In the genomic region with DNA sequence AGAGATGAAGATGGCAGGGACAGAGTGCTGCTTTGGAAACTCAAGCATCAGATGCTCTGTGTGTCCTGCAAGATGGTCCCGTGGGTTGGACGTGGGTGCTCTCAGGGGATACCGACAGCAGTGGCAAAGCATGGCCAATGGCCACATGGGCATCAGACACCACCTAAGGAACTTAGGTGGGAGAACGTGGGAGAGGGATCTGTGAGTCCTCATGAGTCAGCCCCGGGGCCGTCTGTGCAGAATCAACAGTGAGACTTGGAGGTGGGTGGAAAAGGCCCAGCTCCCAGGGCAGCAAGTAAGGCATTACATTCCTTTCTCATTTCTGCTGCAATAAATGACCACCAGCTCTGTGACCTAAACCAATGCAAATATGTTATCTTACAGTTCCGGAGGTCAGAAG, we compare ENCODE assay signal across 19 cellular contexts.
DNase-seq lines count a peak whose midpoint lies in the region; FAIRE-seq and TF ChIP-seq lines count a peak whose summit lies in the region.
"Had no signal": no experiment of that assay in that cellular context is flagged by ENCODE, and none has a peak within 500 bp of the region (broad histone marks: within the 10 kb centered on the region; RNA-seq: fewer than 3 reads in every experiment).

No MANE protein-coding gene starts in this region.

- H3K79me2 ChIP-seq in astrocyte (ENCODE audit: insufficient read depth, low read length) (no peaks in the 10 kb centered on the region), trophoblast cell (ENCODE audit: control insufficient read depth, insufficient read depth, low read length, poor library complexity) (peaks cover 2% of the 10 kb centered on the region)

- peaks cover 13% of the 10 kb centered on the region for H3K4me1 Mint-ChIP-seq in astrocyte (ENCODE audit: low read depth, unreplicated experiment)
- H3K4me1 Mint-ChIP-seq: CD8-positive, alpha-beta memory T cell had no signal

- H4K20me1 ChIP-seq in astrocyte (ENCODE audit: insufficient read depth, low read length): no peaks in the 10 kb centered on the region

- H3K9me3 ChIP-seq in astrocyte (ENCODE audit: insufficient read depth, low read depth, low read length) (no peaks in the 10 kb centered on the region), trophoblast cell (ENCODE audit: insufficient read depth, low read depth, low read length) (no peaks in the 10 kb centered on the region), thyroid gland (no peaks in the 10 kb centered on the region)
- H3K9me3 ChIP-seq: BE2C had no signal

- H4K91ac ChIP-seq in trophoblast cell (ENCODE audit: low read depth, low read length): peak overlapping the region; percentile 56

- no peak for TF ChIP-seq POLR2A in thyroid gland (IDR thresholded peaks at IDR 0.05)

- peak overlapping the region; percentile 16 for H3K27ac Mint-ChIP-seq in astrocyte (ENCODE audit: unreplicated experiment)
- H3K27ac Mint-ChIP-seq: CD4-positive, CD25-positive, alpha-beta regulatory T cell; CD8-positive, alpha-beta memory T cell had no signal

- H3K79me1 ChIP-seq in trophoblast cell (ENCODE audit: low read length): peaks cover 30% of the 10 kb centered on the region

- H3K27me3 ChIP-seq in astrocyte (ENCODE audit: insufficient read depth, low read length): peaks cover 2% of the 10 kb centered on the region
- no peaks in the 10 kb centered on the region for H3K27me3 ChIP-seq in trophoblast cell (ENCODE audit: insufficient read depth, low read length)
- H3K27me3 ChIP-seq in thyroid gland: no peaks in the 10 kb centered on the region
- H3K27me3 ChIP-seq: BE2C had no signal

- H4K12ac ChIP-seq in trophoblast cell (ENCODE audit: low read depth, low read length): no peak overlapping the region

- no peaks in the 10 kb centered on the region for H3K27me3 Mint-ChIP-seq in astrocyte (ENCODE audit: low read depth, unreplicated experiment)

- intact Hi-C loops in thyroid gland (cut with DNase I): no loop called here

- H3K9ac ChIP-seq in astrocyte (ENCODE audit: low read length): no peak overlapping the region
- no peak overlapping the region for H3K9ac ChIP-seq in trophoblast cell (ENCODE audit: low read length)

- peak overlapping the region; percentile 79 for H2BK12ac ChIP-seq in trophoblast cell (ENCODE audit: low read length)

- no peak overlapping the region for H3K4me3 ChIP-seq in astrocyte (ENCODE audit: insufficient read depth, low read depth, low read length)
- H3K4me3 ChIP-seq in trophoblast cell (ENCODE audit: low read depth, low read length): no peak overlapping the region
- no peak overlapping the region for H3K4me3 ChIP-seq in thyroid gland (replicated peaks in 1 of 3)

- H3K27ac ChIP-seq in astrocyte (ENCODE audit: low read depth, low read length) (no peak overlapping the region), trophoblast cell (ENCODE audit: low read depth, low read length) (peak overlapping the region; percentile 26), thyroid gland (no peak overlapping the region)

- no peak overlapping the region for H3K4ac ChIP-seq in trophoblast cell (ENCODE audit: low read depth, low read length)

- no peak overlapping the region for H2AFZ ChIP-seq in astrocyte (ENCODE audit: low read depth, low read length)
- no peak overlapping the region for H2AFZ ChIP-seq in trophoblast cell (ENCODE audit: insufficient read depth, low read length, poor library complexity)

- no peak overlapping the region for H3K4me3 Mint-ChIP-seq in astrocyte (ENCODE audit: unreplicated experiment)
- H3K4me3 Mint-ChIP-seq: CD4-positive, CD25-positive, alpha-beta regulatory T cell; CD8-positive, alpha-beta memory T cell had no signal

- TF ChIP-seq CTCF in astrocyte (IDR thresholded peaks at IDR 0.05; ENCODE audit: insufficient read depth, low read depth, low read length): no peak
- no peak for TF ChIP-seq CTCF in D721Med (IDR thresholded peaks at IDR 0.05; ENCODE audit: insufficient read depth, missing control alignments)
- TF ChIP-seq CTCF in thyroid gland (IDR thresholded peaks at IDR 0.05): no peak

- peak overlapping the region; percentile 9 for H2BK120ac ChIP-seq in trophoblast cell (ENCODE audit: insufficient read depth, low read length, poor library complexity)

- no CpG with 5 or more reads among the region's 7 CpGs for WGBS in trophoblast cell (ENCODE audit: extremely low coverage, insufficient coverage, insufficient read length)
- 76 to 89% methylated on average over 7 of the region's 7 CpGs for WGBS in thyroid gland, 2 donors

- no peaks in the 10 kb centered on the region for H3K36me3 ChIP-seq in astrocyte (ENCODE audit: insufficient read depth, low read length)
- no peaks in the 10 kb centered on the region for H3K36me3 ChIP-seq in trophoblast cell (ENCODE audit: control insufficient read depth in 1 of 2, insufficient read depth in 2 of 2, low read length in 2 of 2)
- H3K36me3 ChIP-seq in thyroid gland: no peaks in the 10 kb centered on the region
- H3K36me3 ChIP-seq: BE2C had no signal

- H2BK5ac ChIP-seq in trophoblast cell (ENCODE audit: low read depth, low read length, poor library complexity): peak overlapping the region; percentile 24

- no peak overlapping the region for H3K4me2 ChIP-seq in astrocyte (ENCODE audit: low read length)
- H3K4me2 ChIP-seq in trophoblast cell (ENCODE audit: low read length): no peak overlapping the region

- H3K18ac ChIP-seq in trophoblast cell (ENCODE audit: low read length): peak overlapping the region; percentile 13

- no peak overlapping the region for H3K23ac ChIP-seq in trophoblast cell (ENCODE audit: low read length)

- H4K8ac ChIP-seq in trophoblast cell (ENCODE audit: low read depth, low read length): no peak overlapping the region

- FAIRE-seq in HTR-8/SVneo (lab: Jason Lieb, UNC) (peak; percentile 36), astrocyte (lab: Jason Lieb, UNC) (no peak), D721Med (lab: Jason Lieb, UNC) (no peak)
- FAIRE-seq: A204.1, GM12892 had no signal

- H3K14ac ChIP-seq in trophoblast cell (ENCODE audit: low read length): peak overlapping the region; percentile 32

- DNase-seq in HTR-8/SVneo (ENCODE audit: insufficient read length, low spot score) (no peak), astrocyte (ENCODE audit: low read depth) (peak; percentile 12), kidney tubule cell (ENCODE audit: low spot score) (peak; percentile 32), trophoblast cell (no peak), OCI-M2 (lab: John Stamatoyannopoulos, UW; ENCODE audit: unreplicated experiment) (no peak), D721Med (ENCODE audit: insufficient read length, low spot score) (no peak), thyroid gland (no peak), NAMALWA (ENCODE audit: low spot score) (no peak)
- DNase-seq: ACHN; BE2C; C1 segment of cervical spinal cord; CD4-positive, CD25-positive, alpha-beta regulatory T cell; CD8-positive, alpha-beta memory T cell; COR-L47; GDM1; GOT3; H7 had no signal

- H3K4me1 ChIP-seq in astrocyte (ENCODE audit: insufficient read depth, low read length) (no peaks in the 10 kb centered on the region), trophoblast cell (ENCODE audit: control insufficient read depth in 1 of 2, insufficient read depth in 2 of 2, low read length in 2 of 2) (peaks cover 35 to 40% of the 10 kb centered on the region in 2 experiments), thyroid gland (no peaks in the 10 kb centered on the region)
- H3K4me1 ChIP-seq: BE2C had no signal

- no peaks in the 10 kb centered on the region for H3K36me3 Mint-ChIP-seq in astrocyte (ENCODE audit: low read depth, unreplicated experiment)
- H3K36me3 Mint-ChIP-seq: CD4-positive, CD25-positive, alpha-beta regulatory T cell; CD8-positive, alpha-beta memory T cell had no signal

- peak overlapping the region; percentile 26 for H2AK5ac ChIP-seq in trophoblast cell (ENCODE audit: low read length)

- peaks cover 2% of the 10 kb centered on the region for H3K9me3 Mint-ChIP-seq in astrocyte (ENCODE audit: unreplicated experiment)
- H3K9me3 Mint-ChIP-seq: CD4-positive, CD25-positive, alpha-beta regulatory T cell had no signal

Comparison
In these comparisons a context has a peak if more than half of its experiments do, and no peak if none do; other contexts are left out.
1. DNase-seq: peak in astrocyte (single experiment) and kidney tubule cell (single experiment); none in HTR-8/SVneo (single experiment), trophoblast cell (0 of 2), OCI-M2 (single experiment), D721Med (single experiment), thyroid gland (0 of 2) and NAMALWA (single experiment).